14 cellular contexts compared by ENCODE assay signal in genomic region chr20:50077818-50078601, GRCh38. TPM values are rescaled to one million over a fixed set of nuclear protein-coding genes. Genes with fewer than 3 reads are reported as not detected.
DNase-seq lines count a peak whose midpoint lies in the region; ATAC-seq and TF ChIP-seq lines count a peak whose summit lies in the region.
"Had no signal": no experiment of that assay in that cellular context is flagged by ENCODE, and none has a peak within 500 bp of the region (broad histone marks: within the 10 kb centered on the region; RNA-seq: fewer than 3 reads in every experiment).

No MANE protein-coding gene starts in this region.

- H3K9me3 Mint-ChIP-seq in nephron progenitor cell: no peaks in the 10 kb centered on the region
- H3K9me3 Mint-ChIP-seq in progenitor cell of endocrine pancreas (ENCODE audit: low read depth): no peaks in the 10 kb centered on the region
- H3K9me3 Mint-ChIP-seq: CD8-positive, alpha-beta memory T cell had no signal

- peaks cover 44% of the 10 kb centered on the region for H3K4me1 ChIP-seq in left ventricle myocardium inferior
- H3K4me1 ChIP-seq in upper lobe of right lung: peaks cover 6% of the 10 kb centered on the region

- H3K27ac Mint-ChIP-seq in nephron progenitor cell (peak overlapping the region; percentile 90), progenitor cell of endocrine pancreas (no peak overlapping the region)

- H3K9me3 ChIP-seq in left ventricle myocardium inferior (replicated peaks) (no peaks in the 10 kb centered on the region), upper lobe of right lung (no peaks in the 10 kb centered on the region)
- H3K9me3 ChIP-seq: MG63 had no signal

- no peaks in the 10 kb centered on the region for H3K27me3 ChIP-seq in left ventricle myocardium inferior (ENCODE audit: low read depth)
- no peaks in the 10 kb centered on the region for H3K27me3 ChIP-seq in upper lobe of right lung
- H3K27me3 ChIP-seq: MG63 had no signal

- ATAC-seq in Right ventricle myocardium superior (ENCODE audit: poor library complexity): no peak
- ATAC-seq in upper lobe of right lung: no peak
- no peak for ATAC-seq in GM21390 (IDR thresholded peaks at IDR 0.05; ENCODE audit: unreplicated experiment)
- ATAC-seq in GM19351 (IDR thresholded peaks at IDR 0.05; ENCODE audit: unreplicated experiment): no peak

- H3K27me3 Mint-ChIP-seq in nephron progenitor cell (ENCODE audit: low read depth, poor library complexity): no peaks in the 10 kb centered on the region
- no peaks in the 10 kb centered on the region for H3K27me3 Mint-ChIP-seq in progenitor cell of endocrine pancreas

- H3K4me3 Mint-ChIP-seq in nephron progenitor cell: no peak overlapping the region
- no peak overlapping the region for H3K4me3 Mint-ChIP-seq in progenitor cell of endocrine pancreas (ENCODE audit: low read depth)
- H3K4me3 Mint-ChIP-seq: CD8-positive, alpha-beta memory T cell had no signal

- H3K4me1 Mint-ChIP-seq in nephron progenitor cell (peaks cover 14% of the 10 kb centered on the region), progenitor cell of endocrine pancreas (ENCODE audit: low read depth) (peaks cover 12% of the 10 kb centered on the region)

- intact Hi-C loops in cardiac septum (cut with DNase I): no loop called here
- intact Hi-C loops in Right ventricle myocardium superior (cut with DNase I): no loop called here
- intact Hi-C loops in left ventricle myocardium inferior (cut with micrococcal nuclease): no loop called here
- intact Hi-C loops in upper lobe of right lung (cut with DNase I): no loop called here

- peaks cover 26% of the 10 kb centered on the region for H3K36me3 Mint-ChIP-seq in nephron progenitor cell (ENCODE audit: low read depth)
- H3K36me3 Mint-ChIP-seq in progenitor cell of endocrine pancreas (ENCODE audit: insufficient read depth): peaks cover 6% of the 10 kb centered on the region

- H3K4me3 ChIP-seq in left ventricle myocardium inferior (no peak overlapping the region), upper lobe of right lung (no peak overlapping the region)
- H3K4me3 ChIP-seq: MG63 had no signal

- TF ChIP-seq CTCF in left ventricle myocardium inferior (IDR thresholded peaks at IDR 0.05; ENCODE audit: borderline replicate concordance): no peak
- no peak for TF ChIP-seq CTCF in nephron progenitor cell (IDR thresholded peaks at IDR 0.05)
- no peak for TF ChIP-seq CTCF in upper lobe of right lung (IDR thresholded peaks at IDR 0.05)
- TF ChIP-seq CTCF in progenitor cell of endocrine pancreas (IDR thresholded peaks at IDR 0.05; ENCODE audit: unreplicated experiment): no peak

- peak overlapping the region; percentile 67 for H3K27ac ChIP-seq in left ventricle myocardium inferior (replicated peaks)
- H3K27ac ChIP-seq in upper lobe of right lung: no peak overlapping the region

- DNase-seq in cardiac septum (ENCODE audit: low spot score) (peak; percentile 63), Right ventricle myocardium superior (no peak), left ventricle myocardium inferior (no peak), nephron progenitor cell (no peak), upper lobe of right lung (peak; percentile 60), progenitor cell of endocrine pancreas (ENCODE audit: low spot score, unreplicated experiment) (no peak)
- DNase-seq: CD8-positive, alpha-beta memory T cell; H7; MG63; NCI-H1092 treated with DMSO at 0.1 percent for 48 hours; NCI-H1694 treated with DMSO at 0.1 percent for 48 hours; NCI-H446 had no signal

- no peaks in the 10 kb centered on the region for H3K36me3 ChIP-seq in left ventricle myocardium inferior
- peaks cover 22% of the 10 kb centered on the region for H3K36me3 ChIP-seq in upper lobe of right lung

RNA-seq across cellular contexts. Expression of gene UBE2V1, which starts 34.9 kb away (rescaled TPM):
- total RNA-seq in cardiac septum (70.3 TPM), Right ventricle myocardium superior (77.8 TPM), left ventricle myocardium inferior (77.1 TPM), upper lobe of right lung (83.2 TPM), progenitor cell of endocrine pancreas (150 and 157 TPM in 2 replicates)

Comparison
In these comparisons a context has a peak if more than half of its experiments do, and no peak if none do; other contexts are left out.
1. DNase-seq: peak in cardiac septum (single experiment) and upper lobe of right lung (single experiment); none in Right ventricle myocardium superior (single experiment), left ventricle myocardium inferior (single experiment), nephron progenitor cell (single experiment) and progenitor cell of endocrine pancreas (single experiment).